ENCODE assay signal across 32 cellular contexts in the genomic region with DNA sequence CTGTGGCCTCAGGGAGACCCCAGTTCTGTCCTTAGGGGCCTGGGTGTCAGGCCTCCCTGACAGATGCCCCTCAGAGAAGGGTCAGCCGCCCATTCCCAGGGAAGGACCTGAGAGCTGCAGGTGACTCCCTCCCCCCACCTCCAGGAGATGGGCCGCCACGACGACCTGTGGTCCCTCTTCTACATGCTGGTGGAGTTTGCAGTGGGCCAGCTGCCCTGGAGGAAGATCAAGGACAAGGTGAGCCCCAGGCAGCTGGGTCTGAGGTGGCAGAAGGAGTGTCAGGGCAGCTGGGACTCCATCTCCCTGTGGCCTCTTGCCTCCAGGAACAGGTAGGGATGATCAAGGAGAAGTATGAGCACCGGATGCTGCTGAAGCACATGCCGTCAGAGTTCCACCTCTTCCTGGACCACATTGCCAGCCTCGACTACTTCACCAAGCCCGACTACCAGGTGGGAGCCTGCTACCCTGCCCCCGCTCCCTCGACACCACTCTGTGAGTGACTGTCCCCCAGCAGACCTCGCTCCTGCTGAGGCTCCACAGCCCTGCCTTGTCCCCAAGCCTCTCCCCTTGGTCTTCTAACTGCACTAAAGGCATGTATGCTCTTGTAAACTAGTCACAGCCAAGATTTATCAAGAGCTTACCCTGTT. TPM values are rescaled to one million over a fixed set of nuclear protein-coding genes. Genes with fewer than 3 reads are reported as not detected.
"Had no signal": no experiment of that assay in that cellular context is flagged by ENCODE, and none has a peak within 500 bp of the region (broad histone marks: within the 10 kb centered on the region; RNA-seq: fewer than 3 reads in every experiment).

No MANE protein-coding gene starts in this region.

- H3K27ac Mint-ChIP-seq: activated CD8-positive, alpha-beta T cell treated with anti-CD3 and anti-CD28 coated beads, Interleukin-2, amount 10 ng/mL, durations not matched to agents 7 days and 5 days; T-helper 17 cell; WTC11 had no signal

- H3K27ac ChIP-seq: adrenal gland, body of pancreas had no signal

- ATAC-seq: activated CD8-positive, alpha-beta T cell treated with anti-CD3 and anti-CD28 coated beads, Interleukin-2, amount 10 ng/mL, durations not matched to agents 7 days and 5 days; body of pancreas; T-helper 17 cell; WTC11 had no signal

- H3K36me3 Mint-ChIP-seq: activated naive CD8-positive, alpha-beta T cell treated with anti-CD3 and anti-CD28 coated beads, Interleukin-2, amount 10 ng/mL, durations not matched to agents 7 days and 5 days; WTC11 had no signal

- H3K36me3 ChIP-seq: adrenal gland had no signal

- FAIRE-seq: bronchial epithelial cell had no signal

- H3K9me3 ChIP-seq: adrenal gland, body of pancreas had no signal

- H3K4me1 ChIP-seq: adrenal gland, body of pancreas had no signal

- H3K4me3 Mint-ChIP-seq: activated CD8-positive, alpha-beta T cell treated with anti-CD3 and anti-CD28 coated beads, Interleukin-2, amount 10 ng/mL, durations not matched to agents 7 days and 5 days; activated naive CD8-positive, alpha-beta T cell treated with anti-CD3 and anti-CD28 coated beads, Interleukin-2, amount 10 ng/mL, durations not matched to agents 7 days and 5 days; T-helper 17 cell; WTC11 had no signal

- H3K9me3 Mint-ChIP-seq: activated naive CD8-positive, alpha-beta T cell treated with anti-CD3 and anti-CD28 coated beads, Interleukin-2, amount 10 ng/mL, durations not matched to agents 7 days and 5 days; WTC11 had no signal

- DNase-seq: activated CD4-positive, alpha-beta T cell treated with anti-CD3 and anti-CD28 coated beads for 48 hours; activated CD4-positive, alpha-beta T cell treated with anti-CD3 and anti-CD28 coated beads, Interleukin-2, amount 50 U/mL, for 4 hours; activated CD4-positive, CD25-positive, alpha-beta regulatory T cell treated with anti-CD3 and anti-CD28 coated beads, Interleukin-2, amount 50 U/mL, for 72 hours; activated CD8-positive, alpha-beta T cell treated with anti-CD3 and anti-CD28 coated beads, Interleukin-2, amount 10 ng/mL, durations not matched to agents 7 days and 5 days; activated effector memory CD4-positive, alpha-beta T cell treated with Interleukin-2 at 50 U/mL for 16 hours; activated naive CD4-positive, alpha-beta T cell treated with Interleukin-2 at 50 U/mL for 16 hours; activated naive CD8-positive, alpha-beta T cell treated with anti-CD3 and anti-CD28 coated beads, Interleukin-2, amount 10 ng/mL, durations not matched to agents 7 days and 5 days; activated T-cell treated with anti-CD3 and anti-CD28 coated beads, Interleukin-2, amount 50 U/mL, for 48 hours; adrenal gland; anterior cingulate cortex; body of pancreas; central memory CD4-positive, alpha-beta T cell; KG1; MV-4-11; NCI-H1092 treated with DMSO at 0.1 percent for 48 hours; NCI-H1417 treated with DMSO at 0.1 percent for 48 hours; NCI-H1694; NCI-H2029; NCI-H345; NCI-H510A; NCI-H526 treated with DMSO at 0.1 percent for 48 hours; NCI-H82; SIG-M5; T-helper 17 cell; T-helper 9 cell had no signal

- H3K4me3 ChIP-seq: adrenal gland, body of pancreas had no signal

- H3K27me3 ChIP-seq: adrenal gland had no signal

RNA-seq across cellular contexts. Expression of a gene that starts 12.2 kb away (rescaled TPM):
- total RNA-seq: activated CD8-positive, alpha-beta T cell treated with anti-CD3 and anti-CD28 coated beads, Interleukin-2, amount 10 ng/mL, durations not matched to agents 7 days and 5 days; activated naive CD8-positive, alpha-beta T cell treated with anti-CD3 and anti-CD28 coated beads, Interleukin-2, amount 10 ng/mL, durations not matched to agents 7 days and 5 days; bronchial epithelial cell; RPMI7951 had no signal

RNA-seq across cellular contexts. Expression of a gene that starts 42.5 kb away (rescaled TPM):
- total RNA-seq: activated CD8-positive, alpha-beta T cell treated with anti-CD3 and anti-CD28 coated beads, Interleukin-2, amount 10 ng/mL, durations not matched to agents 7 days and 5 days; activated naive CD8-positive, alpha-beta T cell treated with anti-CD3 and anti-CD28 coated beads, Interleukin-2, amount 10 ng/mL, durations not matched to agents 7 days and 5 days; body of pancreas; bronchial epithelial cell; chondrocyte; LHCN-M2; M059J; OCI-LY7; RPMI7951; T-helper 17 cell; WTC11 had no signal
- polyA plus RNA-seq: adrenal gland had no signal

RNA-seq across cellular contexts. Expression of a gene that starts 53.1 kb away (rescaled TPM):
- total RNA-seq: activated CD8-positive, alpha-beta T cell treated with anti-CD3 and anti-CD28 coated beads, Interleukin-2, amount 10 ng/mL, durations not matched to agents 7 days and 5 days; body of pancreas; bronchial epithelial cell; LHCN-M2; M059J; RPMI7951 had no signal
